ENCODE assay signal across 15 cellular contexts in genomic region chr14:101365329-101366158, GRCh38.
DNase-seq lines count a peak whose midpoint lies in the region; ATAC-seq and TF ChIP-seq lines count a peak whose summit lies in the region.
"Had no signal": no experiment of that assay in that cellular context is flagged by ENCODE, and none has a peak within 500 bp of the region (broad histone marks: within the 10 kb centered on the region; RNA-seq: fewer than 3 reads in every experiment).

No MANE protein-coding gene starts in this region.

- no peaks in the 10 kb centered on the region for H3K36me3 ChIP-seq in HAP-1 (replicated peaks)
- no peaks in the 10 kb centered on the region for H3K36me3 ChIP-seq in tibial artery
- H3K36me3 ChIP-seq: SJSA1 had no signal

- no peak overlapping the region for H3K4me3 Mint-ChIP-seq in nephron progenitor cell
- H3K4me3 Mint-ChIP-seq: CD8-positive, alpha-beta memory T cell had no signal

- peak overlapping the region in 1 of 2 donors; percentile 77 for H3K27ac ChIP-seq in coronary artery
- peak overlapping the region; percentile 71 to 87 for H3K27ac ChIP-seq in tibial artery
- H3K27ac ChIP-seq: SJSA1 had no signal

- H3K4me3 ChIP-seq in HAP-1 (no peak overlapping the region), coronary artery (no peak overlapping the region), tibial artery (peak overlapping the region; percentile 33 to 49)
- H3K4me3 ChIP-seq: SJSA1 had no signal

- no peaks in the 10 kb centered on the region for H3K9me3 Mint-ChIP-seq in nephron progenitor cell
- H3K9me3 Mint-ChIP-seq: CD8-positive, alpha-beta memory T cell had no signal

- H3K27me3 Mint-ChIP-seq in nephron progenitor cell (ENCODE audit: low read depth, poor library complexity): peaks cover 16% of the 10 kb centered on the region

- in situ Hi-C loops in HAP-1 (cut with MboI; ENCODE audit: low sequenced_read_pairs): no loop called here

- peaks cover 85% of the 10 kb centered on the region for H3K4me1 Mint-ChIP-seq in nephron progenitor cell
- H3K4me1 Mint-ChIP-seq: CD8-positive, alpha-beta memory T cell had no signal

- intact Hi-C loops in tibial artery (cut with DNase I; ENCODE audit: low total_unique reads): no loop called here

- peak; percentile 7 to 28 for DNase-seq in HAP-1 (ENCODE audit: low spot score in 2 of 2)
- peak; percentile 72 for DNase-seq in coronary artery (ENCODE audit: low spot score)
- DNase-seq in nephron progenitor cell: peak; percentile 60
- peak; percentile 64 to 80 for DNase-seq in tibial artery
- no peak for DNase-seq in DMS114 treated with DMSO at 0.1 percent for 48 hours (lab: John Stamatoyannopoulos, UW; ENCODE audit: unreplicated experiment)
- no peak for DNase-seq in activated CD8-positive, alpha-beta memory T cell treated with anti-CD3 and anti-CD28 coated beads for 24 hours
- DNase-seq in activated CD4-positive, CD25-positive, alpha-beta regulatory T cell (lab: John Stamatoyannopoulos, UW): no peak
- DNase-seq: activated CD8-positive, alpha-beta memory T cell treated with anti-CD3 and anti-CD28 coated beads, Interleukin-2, amount 50 U/mL, for 48 hours; amniotic stem cell; CD8-positive, alpha-beta memory T cell; NCI-H1436; NK-92 treated with Interleukin-12 subunit alpha and Interleukin-12 subunit beta, amount 100 ng/mL, for 24 hours; nucleus accumbens had no signal

- no peaks in the 10 kb centered on the region for H3K9me3 ChIP-seq in HAP-1
- H3K9me3 ChIP-seq in tibial artery: no peaks in the 10 kb centered on the region
- H3K9me3 ChIP-seq: SJSA1 had no signal

- H3K4me1 ChIP-seq in HAP-1: no peaks in the 10 kb centered on the region
- H3K4me1 ChIP-seq in tibial artery: peaks cover 0 to 26% (median 20%) of the 10 kb centered on the region in 4 donors
- H3K4me1 ChIP-seq: SJSA1 had no signal

- no peaks in the 10 kb centered on the region for H3K27me3 ChIP-seq in HAP-1 (ENCODE audit: low read depth)
- no peaks in the 10 kb centered on the region for H3K27me3 ChIP-seq in tibial artery
- H3K27me3 ChIP-seq: SJSA1 had no signal

- H3K27ac Mint-ChIP-seq in nephron progenitor cell: peak overlapping the region; percentile 96

- no peaks in the 10 kb centered on the region for H3K36me3 Mint-ChIP-seq in nephron progenitor cell (ENCODE audit: low read depth)
- H3K36me3 Mint-ChIP-seq: CD8-positive, alpha-beta memory T cell had no signal

- TF ChIP-seq CTCF in coronary artery (IDR thresholded peaks at IDR 0.05) (no peak), nephron progenitor cell (IDR thresholded peaks at IDR 0.05) (no peak), tibial artery (IDR thresholded peaks at IDR 0.05) (no peak)

- ATAC-seq in GM19397 (IDR thresholded peaks at IDR 0.05; ENCODE audit: unreplicated experiment): no peak

Comparison
In these comparisons a context has a peak if more than half of its experiments do, and no peak if none do; other contexts are left out.
1. DNase-seq: peak in HAP-1 (2 of 2), coronary artery (single experiment), nephron progenitor cell (single experiment) and tibial artery (2 of 2); none in DMS114 treated with DMSO at 0.1 percent for 48 hours (single experiment), activated CD8-positive, alpha-beta memory T cell treated with anti-CD3 and anti-CD28 coated beads for 24 hours (single experiment) and activated CD4-positive, CD25-positive, alpha-beta regulatory T cell (0 of 4).
2. H3K4me3 ChIP-seq: peak in tibial artery (2 of 2); none in HAP-1 (single experiment) and coronary artery (single experiment).